In genomic region chr9:128026255-128027165, GRCh38 we compare ENCODE assay signal across 8 cellular contexts. TPM values are rescaled to one million over a fixed set of nuclear protein-coding genes. Genes with fewer than 3 reads are reported as not detected.
DNase-seq lines count a peak whose midpoint lies in the region; ATAC-seq and TF ChIP-seq lines count a peak whose summit lies in the region.

No MANE protein-coding gene starts in this region.

- H3K27me3 Mint-ChIP-seq in stimulated activated naive CD8-positive, alpha-beta T cell treated with anti-CD3 and anti-CD28 coated beads, Interleukin-15, amount 100 ng/mL, for 72 hours: no peaks in the 10 kb centered on the region

- peak; percentile 57 for DNase-seq in GM13977 (ENCODE audit: low spot score)
- peak; percentile 75 for DNase-seq in KBM-7
- DNase-seq in activated CD8-positive, alpha-beta memory T cell treated with anti-CD3 and anti-CD28 coated beads, Interleukin-2, amount 50 U/mL, for 48 hours: peak; percentile 79
- DNase-seq in lower lobe of right lung: no peak
- peak; percentile 76 to 85 for DNase-seq in stimulated activated naive CD8-positive, alpha-beta T cell treated with anti-CD3 and anti-CD28 coated beads, Interleukin-15, amount 100 ng/mL, for 72 hours
- DNase-seq in HT-29 (ENCODE audit: low spot score): no peak
- DNase-seq in D341Med (ENCODE audit: low spot score): no peak
- no peak for DNase-seq in HPDE6-E6E7 (ENCODE audit: extremely low spot score)

- peaks cover 96% of the 10 kb centered on the region for H3K4me1 Mint-ChIP-seq in stimulated activated naive CD8-positive, alpha-beta T cell treated with anti-CD3 and anti-CD28 coated beads, Interleukin-15, amount 100 ng/mL, for 72 hours

- H3K9me3 ChIP-seq in lower lobe of right lung: no peaks in the 10 kb centered on the region

- H3K27ac Mint-ChIP-seq in stimulated activated naive CD8-positive, alpha-beta T cell treated with anti-CD3 and anti-CD28 coated beads, Interleukin-15, amount 100 ng/mL, for 72 hours: peak overlapping the region; percentile 98 to 99

- H3K9me3 Mint-ChIP-seq in stimulated activated naive CD8-positive, alpha-beta T cell treated with anti-CD3 and anti-CD28 coated beads, Interleukin-15, amount 100 ng/mL, for 72 hours: no peaks in the 10 kb centered on the region

- no peak overlapping the region for H3K4me3 ChIP-seq in lower lobe of right lung

- TF ChIP-seq CTCF in GM13977 (IDR thresholded peaks at IDR 0.05; ENCODE audit: extremely low read depth, insufficient read depth, missing control alignments) (no peak), lower lobe of right lung (IDR thresholded peaks at IDR 0.05) (no peak)

- in situ Hi-C loops in GM13977 (cut with MboI; ENCODE audit: low pct_unique_long_range_greater_than_20kb, low sequenced_read_pairs, unreplicated experiment): no loop called here
- in situ Hi-C loops in KBM-7 (cut with MboI; ENCODE audit: low pct_unique_long_range_greater_than_20kb, low sequenced_read_pairs): no loop called here

- peak; percentile 61 to 75 for ATAC-seq in lower lobe of right lung
- peak; percentile 85 for ATAC-seq in stimulated activated naive CD8-positive, alpha-beta T cell treated with anti-CD3 and anti-CD28 coated beads, Interleukin-15, amount 100 ng/mL, for 72 hours

- H3K27ac ChIP-seq in lower lobe of right lung: peak overlapping the region; percentile 74

- intact Hi-C loops in lower lobe of right lung (cut with DNase I): no loop called here

- H3K4me1 ChIP-seq in lower lobe of right lung: no peaks in the 10 kb centered on the region

- no peaks in the 10 kb centered on the region for H3K36me3 ChIP-seq in lower lobe of right lung

- H3K27me3 ChIP-seq in lower lobe of right lung (ENCODE audit: low read depth): no peaks in the 10 kb centered on the region

- H3K4me3 Mint-ChIP-seq in stimulated activated naive CD8-positive, alpha-beta T cell treated with anti-CD3 and anti-CD28 coated beads, Interleukin-15, amount 100 ng/mL, for 72 hours: peak overlapping the region; percentile 79

RNA-seq across cellular contexts. Expression of gene NAIF1, which starts 40.6 kb away (rescaled TPM):
- 11.3 TPM for total RNA-seq in lower lobe of right lung
- total RNA-seq in HT-29 (2014; rRNA removed; shearing (Covaris generic)): 17.3 and 17.9 TPM in 2 replicates

RNA-seq across cellular contexts. Expression of gene SLC25A25, which starts 41.5 kb away (rescaled TPM):
- total RNA-seq in lower lobe of right lung: 27.3 TPM
- 88.1 and 94.8 TPM in 2 replicates for total RNA-seq in HT-29 (2014; rRNA removed; shearing (Covaris generic))

RNA-seq across cellular contexts. Expression of gene EEIG1, which starts 45.7 kb away (rescaled TPM):
- 36.0 TPM for total RNA-seq in lower lobe of right lung
- total RNA-seq in HT-29 (2014; rRNA removed; shearing (Covaris generic)): 36.0 and 45.3 TPM in 2 replicates

Comparison
In these comparisons a context has a peak if more than half of its experiments do, and no peak if none do; other contexts are left out.
1. DNase-seq: peak in GM13977 (single experiment), KBM-7 (single experiment), activated CD8-positive, alpha-beta memory T cell treated with anti-CD3 and anti-CD28 coated beads, Interleukin-2, amount 50 U/mL, for 48 hours (single experiment) and stimulated activated naive CD8-positive, alpha-beta T cell treated with anti-CD3 and anti-CD28 coated beads, Interleukin-15, amount 100 ng/mL, for 72 hours (2 of 2); none in lower lobe of right lung (single experiment), HT-29 (single experiment), D341Med (single experiment) and HPDE6-E6E7 (single experiment).